ENCODE assay signal across 13 cellular contexts in genomic region chr18:32802606-32803451, GRCh38. TPM values are rescaled to one million over a fixed set of nuclear protein-coding genes. Genes with fewer than 3 reads are reported as not detected.
DNase-seq lines count a peak whose midpoint lies in the region; ATAC-seq, FAIRE-seq and TF ChIP-seq lines count a peak whose summit lies in the region.
"Had no signal": no experiment of that assay in that cellular context is flagged by ENCODE, and none has a peak within 500 bp of the region (broad histone marks: within the 10 kb centered on the region; RNA-seq: fewer than 3 reads in every experiment).

No MANE protein-coding gene starts in this region.

- H3K36me3 ChIP-seq in DOHH2 (ENCODE audit: control insufficient read depth, low read length) (peaks cover 2% of the 10 kb centered on the region; the same call in 1 of the 2 replicates), OCI-LY1 (ENCODE audit: insufficient read depth, low read length) (no peaks in the 10 kb centered on the region; the same call in 1 of the 2 replicates), mucosa of descending colon (ENCODE audit: low read depth) (no peaks in the 10 kb centered on the region)

- intact Hi-C loops in mucosa of descending colon (cut with DNase I, micrococcal nuclease) = no loop called here

- peak overlapping the region; percentile 43; the same call in 1 of the 2 replicates for H3K9ac ChIP-seq in OCI-LY1 (ENCODE audit: low read length)

- no peak overlapping the region for H2AFZ ChIP-seq in OCI-LY1 (ENCODE audit: low read length)

- no peak for TF ChIP-seq CTCF in DOHH2 (IDR thresholded peaks at IDR 0.05; ENCODE audit: low read depth, low read length, poor library complexity, severe bottlenecking)
- TF ChIP-seq CTCF in OCI-LY1 (IDR thresholded peaks at IDR 0.05; ENCODE audit: low read length) = no peak
- TF ChIP-seq CTCF in mucosa of descending colon (IDR thresholded peaks at IDR 0.05) = no peak

- no peak for DNase-seq in mucosa of descending colon
- no peak for DNase-seq in urothelium cell line (ENCODE audit: low spot score)
- no peak for DNase-seq in A172 (ENCODE audit: low spot score)
- no peak for DNase-seq in NCI-H187 (lab: John Stamatoyannopoulos, UW)
- DNase-seq: cerebellar nuclear complex; NCI-H524 treated with DMSO at 0.1 percent for 48 hours; stimulated activated CD4-positive, alpha-beta T cell treated with anti-CD3 and anti-CD28 coated beads, Interleukin-12 subunit alpha, Interleukin-12 subunit beta, amount 100 ng/mL, for 4 hours had no signal

- H4K20me1 ChIP-seq in DOHH2 (ENCODE audit: control insufficient read depth, insufficient read depth, low read depth, low read length) (no peaks in the 10 kb centered on the region), OCI-LY1 (ENCODE audit: insufficient read depth, low read length) (no peaks in the 10 kb centered on the region)

- peak overlapping the region; percentile 57 for H3K4me3 ChIP-seq in DOHH2 (ENCODE audit: low read length)
- H3K4me3 ChIP-seq in OCI-LY1 (ENCODE audit: low read depth, low read length, poor library complexity, severe bottlenecking) = peak overlapping the region; percentile 42
- H3K4me3 ChIP-seq in mucosa of descending colon = no peak overlapping the region
- H3K4me3 ChIP-seq: K562 had no signal

- peak overlapping the region; percentile 95 for H3K27ac ChIP-seq in DOHH2 (ENCODE audit: low read depth, low read length)
- peak overlapping the region; percentile 90 for H3K27ac ChIP-seq in OCI-LY1 (ENCODE audit: low read depth, low read length, poor library complexity, severe bottlenecking)

- peak; percentile 59 for ATAC-seq in GM19467 (IDR thresholded peaks at IDR 0.05; ENCODE audit: unreplicated experiment)
- ATAC-seq in HG03039 (IDR thresholded peaks at IDR 0.05; ENCODE audit: unreplicated experiment) = peak; percentile 37
- no peak for ATAC-seq in mucosa of descending colon
- ATAC-seq: K562 had no signal

- H3K79me2 ChIP-seq in DOHH2 (ENCODE audit: control insufficient read depth, low read length) (no peaks in the 10 kb centered on the region), OCI-LY1 (ENCODE audit: insufficient read depth, low read length) (no peaks in the 10 kb centered on the region)

- H3K27me3 ChIP-seq in DOHH2 (ENCODE audit: control insufficient read depth, low read length) (no peaks in the 10 kb centered on the region), OCI-LY1 (ENCODE audit: insufficient read depth, low read length) (no peaks in the 10 kb centered on the region)

- FAIRE-seq in urothelium cell line (lab: Jason Lieb, UNC) = no peak
- FAIRE-seq: K562 had no signal

- H3K4me1 ChIP-seq in DOHH2 (ENCODE audit: control insufficient read depth, low read length) = peaks cover 73% of the 10 kb centered on the region
- H3K4me1 ChIP-seq in OCI-LY1 (ENCODE audit: insufficient read depth, low read length, severe bottlenecking) = peaks cover 54% of the 10 kb centered on the region
- H3K4me1 ChIP-seq in mucosa of descending colon (ENCODE audit: low read depth) = no peaks in the 10 kb centered on the region

- H3K4me2 ChIP-seq in DOHH2 (ENCODE audit: low read length) (peak overlapping the region; percentile 71), OCI-LY1 (ENCODE audit: low read length) (peak overlapping the region; percentile 73)

- peaks cover 17% of the 10 kb centered on the region; the same call in 1 of the 2 replicates for H3K9me3 ChIP-seq in DOHH2 (ENCODE audit: control insufficient read depth, insufficient read depth, low read length)
- peaks cover 8% of the 10 kb centered on the region for H3K9me3 ChIP-seq in OCI-LY1 (ENCODE audit: low read length)
- H3K9me3 ChIP-seq in mucosa of descending colon = peaks cover 9% of the 10 kb centered on the region

- H3F3A ChIP-seq in DOHH2 (ENCODE audit: control insufficient read depth, insufficient read depth) (peaks cover 24% of the 10 kb centered on the region), OCI-LY1 (ENCODE audit: insufficient read depth, low read length) (no peaks in the 10 kb centered on the region)

- no peaks in the 10 kb centered on the region for H3K9me2 ChIP-seq in DOHH2 (replicated peaks; ENCODE audit: control insufficient read depth, low read length)
- H3K9me2 ChIP-seq in OCI-LY1 (ENCODE audit: low read depth, low read length) = no peaks in the 10 kb centered on the region

RNA-seq across cellular contexts. Expression of gene KLHL14, which starts 30.0 kb away (rescaled TPM):
- total RNA-seq in mucosa of descending colon = under 1 TPM; 0.10 to 0.32 (median 0.12) TPM
- not detected in 2 replicates for total RNA-seq in A172 (2014; rRNA removed; shearing (Covaris generic))
- total RNA-seq: fibroblast of villous mesenchyme, K562 had no signal
